Comparison of ENCODE assay signal across 22 cellular contexts in the genomic region with DNA sequence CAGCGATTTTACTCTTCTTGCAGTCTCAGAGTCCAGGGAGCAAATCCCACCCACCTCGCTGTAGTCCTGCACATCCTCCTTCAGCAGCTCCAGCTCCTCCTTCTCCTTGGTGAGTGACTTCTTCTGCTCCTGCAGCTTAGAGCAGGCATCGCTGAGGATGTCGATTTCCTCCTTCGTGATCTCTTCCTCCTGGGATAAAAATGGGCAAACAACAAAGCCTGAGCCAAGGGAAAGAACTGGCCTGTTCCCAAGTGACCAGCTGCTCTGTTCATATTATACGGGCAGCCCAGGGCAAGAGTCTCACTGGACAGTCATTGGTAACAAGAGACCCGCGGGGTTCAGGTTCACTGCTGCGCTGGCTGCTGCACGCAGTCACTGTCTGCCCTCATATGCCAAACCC.
"Had no signal": no experiment of that assay in that cellular context is flagged by ENCODE, and none has a peak within 500 bp of the region (broad histone marks: within the 10 kb centered on the region; RNA-seq: fewer than 3 reads in every experiment).

No MANE protein-coding gene starts in this region.

- H3K4me1 ChIP-seq: ascending aorta, colonic mucosa, esophagus muscularis mucosa, transverse colon, vagina had no signal

- H3K9me3 Mint-ChIP-seq: naive B cell; stimulated activated naive B cell treated with anti-CD40 and anti-IgM and Interleukin-4, amounts not matched to agents 10 μg/mL and 1 μg/mL and 100 μg/mL, for 72 hours had no signal

- H3K4me3 ChIP-seq: ascending aorta, colonic mucosa, esophagus muscularis mucosa, lower lobe of right lung, skin epidermis, transverse colon, vagina had no signal

- ATAC-seq: lower lobe of right lung; stimulated activated naive B cell treated with anti-CD40 and anti-IgM and Interleukin-4, amounts not matched to agents 10 μg/mL and 1 μg/mL and 100 μg/mL, for 72 hours had no signal

- H3K79me2 ChIP-seq: parathyroid adenoma had no signal

- H3K27ac ChIP-seq: ascending aorta, colonic mucosa, esophagus muscularis mucosa, lower lobe of right lung, parathyroid adenoma, skin epidermis, transverse colon, vagina had no signal

- DNase-seq: activated CD4-positive, alpha-beta T cell treated with anti-CD3 and anti-CD28 coated beads, Interleukin-2, amount 50 U/mL, for 4 hours; activated CD4-positive, CD25-positive, alpha-beta regulatory T cell treated with anti-CD3 and anti-CD28 coated beads, Interleukin-2, amount 50 U/mL, for 72 hours; activated naive CD4-positive, alpha-beta T cell; activated T-cell treated with anti-CD3 and anti-CD28 coated beads for 4 hours; colonic mucosa; glutamatergic neuron; left cardiac atrium; lower lobe of right lung; midbrain; naive B cell; retina; stimulated activated CD4-positive, alpha-beta T cell treated with anti-CD3 and anti-CD28 coated beads, Interleukin-15, amount 100 ng/mL, for 24 hours; stimulated activated CD4-positive, alpha-beta T cell treated with anti-CD3 and anti-CD28 coated beads, Interleukin-4, amount 100 ng/mL, for 1 hour; stimulated activated naive B cell treated with anti-CD40 and anti-IgM and Interleukin-4, amounts not matched to agents 10 μg/mL and 1 μg/mL and 100 μg/mL, for 72 hours; T-helper 1 cell; T1000; transverse colon had no signal

- H3K4me3 Mint-ChIP-seq: naive B cell; stimulated activated naive B cell treated with anti-CD40 and anti-IgM and Interleukin-4, amounts not matched to agents 10 μg/mL and 1 μg/mL and 100 μg/mL, for 72 hours had no signal

- H3K9ac ChIP-seq: parathyroid adenoma had no signal

- H3K27me3 Mint-ChIP-seq: naive B cell; stimulated activated naive B cell treated with anti-CD40 and anti-IgM and Interleukin-4, amounts not matched to agents 10 μg/mL and 1 μg/mL and 100 μg/mL, for 72 hours had no signal

- H3K9me3 ChIP-seq: ascending aorta, colonic mucosa, esophagus muscularis mucosa, lower lobe of right lung, transverse colon, vagina had no signal

- H3K27me3 ChIP-seq: ascending aorta, colonic mucosa, esophagus muscularis mucosa, transverse colon, vagina had no signal

- H3K4me1 Mint-ChIP-seq: stimulated activated naive B cell treated with anti-CD40 and anti-IgM and Interleukin-4, amounts not matched to agents 10 μg/mL and 1 μg/mL and 100 μg/mL, for 72 hours had no signal

- H3K27ac Mint-ChIP-seq: stimulated activated naive B cell treated with anti-CD40 and anti-IgM and Interleukin-4, amounts not matched to agents 10 μg/mL and 1 μg/mL and 100 μg/mL, for 72 hours had no signal

- H2AFZ ChIP-seq: parathyroid adenoma had no signal
